Comparison of ENCODE assay signal across 8 cellular contexts in genomic region chr3:197256836-197257444, GRCh38. TPM values are rescaled to one million over a fixed set of nuclear protein-coding genes. Genes with fewer than 3 reads are reported as not detected.
DNase-seq lines count a peak whose midpoint lies in the region; ATAC-seq and TF ChIP-seq lines count a peak whose summit lies in the region.

No MANE protein-coding gene starts in this region.

- peak; percentile 68 for TF ChIP-seq CTCF in fibroblast of the aortic adventitia (IDR thresholded peaks at IDR 0.05; ENCODE audit: insufficient read depth, low read length)
- peak; percentile 51 to 80 (median 75) for TF ChIP-seq CTCF in gastrocnemius medialis (IDR thresholded peaks at IDR 0.05 in 4 of 5, conservative IDR thresholded peaks at IDR 0.05 in 1 of 5)

- no peak overlapping the region for H3K4me3 ChIP-seq in fibroblast of the aortic adventitia (ENCODE audit: low read depth, low read length)
- H3K4me3 ChIP-seq in gastrocnemius medialis, result no peak overlapping the region

- no peaks in the 10 kb centered on the region for H3K9me3 ChIP-seq in gastrocnemius medialis

- ATAC-seq in gastrocnemius medialis (no peak), GM21619 (IDR thresholded peaks at IDR 0.05; ENCODE audit: unreplicated experiment) (no peak), HG03135 (IDR thresholded peaks at IDR 0.05; ENCODE audit: unreplicated experiment) (no peak)

- DNase-seq in stimulated activated CD4-positive, alpha-beta T cell treated with anti-CD3 and anti-CD28 coated beads, Interleukin-15, amount 100 ng/mL, for 24 hours, result peak; percentile 33
- no peak for DNase-seq in stimulated activated CD4-positive, alpha-beta T cell treated with anti-CD3 and anti-CD28 coated beads, Interleukin-4, amount 100 ng/mL, for 1 hour
- DNase-seq in NCI-H146 (lab: John Stamatoyannopoulos, UW), result peak; percentile 34
- peak; percentile 7 to 55 for DNase-seq in activated CD4-positive, alpha-beta T cell treated with anti-CD3 and anti-CD28 coated beads for 4 hours
- DNase-seq in fibroblast of the aortic adventitia (ENCODE audit: low read depth), result peak; percentile 76
- no peak for DNase-seq in gastrocnemius medialis

- no peak for TF ChIP-seq POLR2A in gastrocnemius medialis (IDR thresholded peaks at IDR 0.05)

- H3K27me3 ChIP-seq in gastrocnemius medialis, result no peaks in the 10 kb centered on the region

- H3K4me1 ChIP-seq in gastrocnemius medialis, result peaks cover 48% of the 10 kb centered on the region in 2 donors

- H3K36me3 ChIP-seq in gastrocnemius medialis, result no peaks in the 10 kb centered on the region

- H3K27ac ChIP-seq in gastrocnemius medialis, result no peak overlapping the region

- in situ Hi-C loops in gastrocnemius medialis (cut with MboI; ENCODE audit: low sequenced_read_pairs in 4 of 4), result loop anchor here in 3 of 4 donors (5.0 to 10.0 kb wide), 3 partner anchors 198 to 255 kb away; no protein-coding TSS in a partner anchor

- intact Hi-C loops in gastrocnemius medialis (cut with DNase I; ENCODE audit: low total_unique reads), result loop anchor here (1.0 to 5.0 kb wide), 2 partner anchors 120 to 253 kb away; no protein-coding TSS in a partner anchor

RNA-seq across cellular contexts. Expression of gene DLG1, which starts 41.5 kb away (rescaled TPM):
- total RNA-seq in fibroblast of the aortic adventitia (ENCODE audit: low replicate concordance) (47.3 and 49.6 TPM in 2 replicates), gastrocnemius medialis (100 to 1,000 TPM in 1 of 4 donors, 10 to 100 TPM in 3; 41.4 to 112 (median 61.1) TPM)

Comparison
In these comparisons a context has a peak if more than half of its experiments do, and no peak if none do; other contexts are left out.
1. DNase-seq: peak in stimulated activated CD4-positive, alpha-beta T cell treated with anti-CD3 and anti-CD28 coated beads, Interleukin-15, amount 100 ng/mL, for 24 hours (single experiment), NCI-H146 (single experiment), activated CD4-positive, alpha-beta T cell treated with anti-CD3 and anti-CD28 coated beads for 4 hours (2 of 2) and fibroblast of the aortic adventitia (single experiment); none in stimulated activated CD4-positive, alpha-beta T cell treated with anti-CD3 and anti-CD28 coated beads, Interleukin-4, amount 100 ng/mL, for 1 hour (single experiment) and gastrocnemius medialis (0 of 2).